16 cellular contexts compared by ENCODE assay signal in the genomic region with DNA sequence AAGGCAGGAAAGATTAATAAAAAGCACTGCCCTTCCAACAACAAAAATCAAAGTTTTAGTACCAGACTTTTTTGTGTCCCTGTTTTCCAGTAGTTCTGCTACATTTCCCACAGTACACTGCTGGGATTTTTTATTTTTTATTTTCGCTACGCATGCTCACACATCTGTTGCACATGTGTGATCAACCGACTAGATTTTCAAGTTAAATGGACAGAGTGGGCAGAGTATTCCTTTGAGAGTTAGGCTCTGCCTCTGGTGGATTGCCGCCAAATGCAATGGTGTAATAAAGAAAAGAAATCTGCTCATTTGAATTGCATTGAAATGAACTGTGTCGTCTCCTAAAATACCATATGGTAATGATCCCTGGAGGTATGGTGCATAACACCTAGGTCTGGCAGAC.
A peak's percentile ranks its signal among the peaks of the same experiment; 100 is the strongest.
DNase-seq lines count a peak whose midpoint lies in the region; ATAC-seq and TF ChIP-seq lines count a peak whose summit lies in the region.
"Had no signal": no experiment of that assay in that cellular context is flagged by ENCODE, and none has a peak within 500 bp of the region (broad histone marks: within the 10 kb centered on the region; RNA-seq: fewer than 3 reads in every experiment).

No MANE protein-coding gene starts in this region.

- H3K27me3 ChIP-seq in left ventricle myocardium inferior (ENCODE audit: low read depth) (no peaks in the 10 kb centered on the region), suprapubic skin (no peaks in the 10 kb centered on the region)

- DNase-seq in NCI-H1694 treated with DMSO at 0.1 percent for 48 hours (lab: John Stamatoyannopoulos, UW) (peak; percentile 33), NCI-H1694 (lab: John Stamatoyannopoulos, UW) (no peak), left ventricle myocardium inferior (no peak), suprapubic skin (ENCODE audit: low spot score in 2 of 2) (no peak), OCI-M1 (lab: John Stamatoyannopoulos, UW) (no peak), T-helper 17 cell (no peak)
- no peak for DNase-seq in activated naive CD4-positive, alpha-beta T cell treated with anti-CD3 and anti-CD28 coated beads, Interleukin-2, amount 50 U/mL, for 72 hours (ENCODE audit: low spot score in 2 of 2)
- DNase-seq: mesendoderm; NCI-H1105 treated with DMSO at 0.1 percent for 48 hours; nucleus accumbens; PC-9; stimulated activated CD4-positive, alpha-beta T cell treated with anti-CD3 and anti-CD28 coated beads, Interleukin-12 subunit alpha, Interleukin-12 subunit beta, amount 100 ng/mL, for 4 hours; WERI-Rb-1 had no signal

- H3K36me3 Mint-ChIP-seq in brain: no peaks in the 10 kb centered on the region
- H3K36me3 Mint-ChIP-seq in activated naive CD4-positive, alpha-beta T cell treated with anti-CD3 and anti-CD28 coated beads, Interleukin-2, amount 50 U/mL, for 72 hours: no peaks in the 10 kb centered on the region
- H3K36me3 Mint-ChIP-seq in T-helper 17 cell (ENCODE audit: low read depth): no peaks in the 10 kb centered on the region

- ATAC-seq in activated naive CD4-positive, alpha-beta T cell treated with anti-CD3 and anti-CD28 coated beads, Interleukin-2, amount 50 U/mL, for 72 hours: no peak
- no peak for ATAC-seq in T-helper 17 cell

- H3K27me3 Mint-ChIP-seq in brain (peaks cover 8% of the 10 kb centered on the region), T-helper 17 cell (peaks cover 4% of the 10 kb centered on the region)

- H3K4me3 Mint-ChIP-seq in brain: peak overlapping the region in 2 of 5 experiments; percentile 15 to 26
- H3K4me3 Mint-ChIP-seq in T-helper 17 cell: no peak overlapping the region

- no peak for TF ChIP-seq POLR2A in suprapubic skin (IDR thresholded peaks at IDR 0.05)

- H3K4me3 ChIP-seq in left ventricle myocardium inferior (peak overlapping the region; percentile 46), suprapubic skin (peak overlapping the region; percentile 8)
- H3K4me3 ChIP-seq: PC-9 had no signal

- intact Hi-C loops in left ventricle myocardium inferior (cut with micrococcal nuclease): no loop called here

- H3K9me3 ChIP-seq in left ventricle myocardium inferior (replicated peaks): no peaks in the 10 kb centered on the region
- no peaks in the 10 kb centered on the region for H3K9me3 ChIP-seq in suprapubic skin
- no peaks in the 10 kb centered on the region for H3K9me3 ChIP-seq in T-helper 17 cell (ENCODE audit: control insufficient read depth, low read length, poor library complexity, severe bottlenecking)

- peaks cover 0 to 3% (median 0%) of the 10 kb centered on the region in 5 experiments for H3K9me3 Mint-ChIP-seq in brain
- no peaks in the 10 kb centered on the region for H3K9me3 Mint-ChIP-seq in activated naive CD4-positive, alpha-beta T cell treated with anti-CD3 and anti-CD28 coated beads, Interleukin-2, amount 50 U/mL, for 72 hours
- H3K9me3 Mint-ChIP-seq: activated T-helper 2 cell treated with anti-CD3 and anti-CD28 coated beads, Interferon-gamma antibody, Interleukin-2, Interleukin-4, amounts not matched to agents 10 μg/mL and 5 μg/mL and 100 μg/mL, durations not matched to agents 14 hours and 24 hours and 36 hours had no signal

- H3K36me3 ChIP-seq in left ventricle myocardium inferior: no peaks in the 10 kb centered on the region
- no peaks in the 10 kb centered on the region for H3K36me3 ChIP-seq in suprapubic skin
- H3K36me3 ChIP-seq: WERI-Rb-1 had no signal

- H3K4me1 ChIP-seq in left ventricle myocardium inferior (peaks cover 72% of the 10 kb centered on the region), suprapubic skin (peaks cover 43% of the 10 kb centered on the region)

- WGBS in suprapubic skin: 35% methylated on average over 5 of the region's 5 CpGs

- TF ChIP-seq EP300 in suprapubic skin (IDR thresholded peaks at IDR 0.05): no peak

- H3K27ac ChIP-seq in left ventricle myocardium inferior (replicated peaks): peak overlapping the region; percentile 86
- H3K27ac ChIP-seq in suprapubic skin: peak overlapping the region; percentile 52
- H3K27ac ChIP-seq: 22Rv1, PC-9, WERI-Rb-1 had no signal

- TF ChIP-seq CTCF in brain (conservative IDR thresholded peaks at IDR 0.05): no peak
- TF ChIP-seq CTCF in left ventricle myocardium inferior (IDR thresholded peaks at IDR 0.05; ENCODE audit: borderline replicate concordance): no peak
- TF ChIP-seq CTCF in suprapubic skin (IDR thresholded peaks at IDR 0.05): no peak

- H3K4me1 Mint-ChIP-seq in brain (peaks cover 60% of the 10 kb centered on the region), T-helper 17 cell (peaks cover 10% of the 10 kb centered on the region)

- peak overlapping the region in 3 of 5 experiments; percentile 15 to 52 (median 46) for H3K27ac Mint-ChIP-seq in brain
- no peak overlapping the region for H3K27ac Mint-ChIP-seq in activated naive CD4-positive, alpha-beta T cell treated with anti-CD3 and anti-CD28 coated beads, Interleukin-2, amount 50 U/mL, for 72 hours
- H3K27ac Mint-ChIP-seq in T-helper 17 cell: no peak overlapping the region
- H3K27ac Mint-ChIP-seq: activated T-helper 2 cell treated with anti-CD3 and anti-CD28 coated beads, Interferon-gamma antibody, Interleukin-2, Interleukin-4, amounts not matched to agents 10 μg/mL and 5 μg/mL and 100 μg/mL, durations not matched to agents 14 hours and 24 hours and 36 hours had no signal

Comparison
In these comparisons a context has a peak if more than half of its experiments do, and no peak if none do; other contexts are left out.
1. H3K27ac Mint-ChIP-seq: peak in brain (3 of 5); none in activated naive CD4-positive, alpha-beta T cell treated with anti-CD3 and anti-CD28 coated beads, Interleukin-2, amount 50 U/mL, for 72 hours (0 of 2) and T-helper 17 cell (single experiment).